In genomic region chr12:49038291-49038955, GRCh38 we compare ENCODE assay signal across 18 cellular contexts. TPM values are rescaled to one million over a fixed set of nuclear protein-coding genes. Genes with fewer than 3 reads are reported as not detected.
DNase-seq lines count a peak whose midpoint lies in the region; ATAC-seq, FAIRE-seq and TF ChIP-seq lines count a peak whose summit lies in the region.
"Had no signal": no experiment of that assay in that cellular context is flagged by ENCODE, and none has a peak within 500 bp of the region (broad histone marks: within the 10 kb centered on the region; RNA-seq: fewer than 3 reads in every experiment).

No MANE protein-coding gene starts in this region.

- intact Hi-C loops in CD4-positive, alpha-beta T cell (cut with DNase I, micrococcal nuclease), result no loop called here
- intact Hi-C loops in K562 (cut with micrococcal nuclease), result no loop called here
- intact Hi-C loops in lower lobe of right lung (cut with DNase I), result no loop called here

- TF ChIP-seq CTCF in CD4-positive, alpha-beta T cell (IDR thresholded peaks at IDR 0.05), result no peak
- TF ChIP-seq CTCF in K562 (IDR thresholded peaks at IDR 0.05 in 2 of 3, conservative IDR thresholded peaks at IDR 0.05 in 1 of 3; ENCODE audit: insufficient read depth in 2 of 3, low read depth in 1 of 3, low read length in 3 of 3) (no peak), lower lobe of right lung (IDR thresholded peaks at IDR 0.05) (no peak)

- H3K27me3 Mint-ChIP-seq in CD4-positive, alpha-beta T cell, result no peaks in the 10 kb centered on the region
- H3K27me3 Mint-ChIP-seq: CD4-positive, CD25-positive, alpha-beta regulatory T cell had no signal

- CTCF ChIA-PET in CD4-positive, alpha-beta T cell (lab: Charles Lee), result interaction anchor here (1.0 to 1.3 kb wide), 2 partner anchors 18 to 41 kb away, joined by 3 to 5 read pairs; no protein-coding TSS in a partner anchor
- CTCF ChIA-PET in K562 (lab: Yijun Ruan, JAX; ENCODE audit: low intra/inter-chr PET ratio), result no interaction called here

- H3K9me1 ChIP-seq in K562 (ENCODE audit: control insufficient read depth, insufficient read depth, low read length), result no peaks in the 10 kb centered on the region

- no peak overlapping the region for H2AFZ ChIP-seq in K562 (ENCODE audit: low read depth, low read length)

- no peaks in the 10 kb centered on the region; the same call in 1 of the 2 replicates for H4K20me1 ChIP-seq in K562 (replicated peaks; ENCODE audit: control insufficient read depth, insufficient read depth, low read length)

- POLR2A ChIA-PET in CD4-positive, alpha-beta T cell (lab: Charles Lee), result no interaction called here
- POLR2A ChIA-PET in K562 (lab: Yijun Ruan, JAX), result interaction anchor here (1.1 to 12.9 kb wide), 9 partner anchors 9 to 93 kb away, joined by 3 to 78 read pairs (median 9); partner anchors contain the start of genes PRKAG1 and TUBA1B

- in situ Hi-C loops in K562 (cut with MboI), result no loop called here

- H3K36me3 Mint-ChIP-seq in CD4-positive, alpha-beta T cell (ENCODE audit: low read depth), result peaks cover 89% of the 10 kb centered on the region

- no peak for TF ChIP-seq RAD21 in K562 (CRISPR knock-in tag; conservative IDR thresholded peaks at IDR 0.05 in 1 of 2, IDR thresholded peaks at IDR 0.05 in 1 of 2)

- WGBS in K562 (ENCODE audit: insufficient coverage, low coverage, missing lambda C conversion rate), result 98% methylated on average over 20 of the region's 20 CpGs

- no peak for TF ChIP-seq POLR2A in K562 (conservative IDR thresholded peaks at IDR 0.05)

- no peaks in the 10 kb centered on the region for H3K9me3 ChIP-seq in CD4-positive, alpha-beta T cell (ENCODE audit: control insufficient read depth, low read length)
- H3K9me3 ChIP-seq in K562 (replicated peaks; ENCODE audit: control insufficient read depth, insufficient read depth, low read depth, low read length), result no peaks in the 10 kb centered on the region
- H3K9me3 ChIP-seq in lower lobe of right lung, result no peaks in the 10 kb centered on the region
- H3K9me3 ChIP-seq: BE2C, Caco-2 had no signal

- H3K4me3 ChIP-seq in K562, result no peak overlapping the region
- no peak overlapping the region for H3K4me3 ChIP-seq in lower lobe of right lung

- H3K27ac Mint-ChIP-seq in CD4-positive, alpha-beta T cell, result peak overlapping the region; percentile 10
- H3K27ac Mint-ChIP-seq: CD4-positive, CD25-positive, alpha-beta regulatory T cell had no signal

- H3K79me2 ChIP-seq in K562 (ENCODE audit: control insufficient read depth, insufficient read depth, low read length), result no peaks in the 10 kb centered on the region

- no peak overlapping the region for H3K4me3 Mint-ChIP-seq in CD4-positive, alpha-beta T cell
- H3K4me3 Mint-ChIP-seq: CD4-positive, CD25-positive, alpha-beta regulatory T cell had no signal

- no peak for TF ChIP-seq EP300 in K562 (IDR thresholded peaks at IDR 0.05; ENCODE audit: low read length)

- H3K36me3 ChIP-seq in K562 (ENCODE audit: control insufficient read depth, insufficient read depth, low read length) (peaks cover 97% of the 10 kb centered on the region), lower lobe of right lung (peaks cover 96% of the 10 kb centered on the region)

- ATAC-seq in CD4-positive, alpha-beta T cell (ENCODE audit: poor library complexity), result no peak
- no peak for ATAC-seq in K562
- ATAC-seq in lower lobe of right lung, result no peak
- ATAC-seq in GM21515 (IDR thresholded peaks at IDR 0.05; ENCODE audit: unreplicated experiment), result no peak
- no peak for ATAC-seq in GM18870 (IDR thresholded peaks at IDR 0.05; ENCODE audit: unreplicated experiment)
- ATAC-seq: Panc1, Right ventricle myocardium inferior had no signal

- no peaks in the 10 kb centered on the region for H3K27me3 ChIP-seq in CD4-positive, alpha-beta T cell (ENCODE audit: control insufficient read depth, insufficient read depth, low read length)
- H3K27me3 ChIP-seq in K562 (ENCODE audit: control insufficient read depth in 2 of 2, insufficient read depth in 2 of 2, low read length in 2 of 2) (no peaks in the 10 kb centered on the region), lower lobe of right lung (ENCODE audit: low read depth) (no peaks in the 10 kb centered on the region)
- H3K27me3 ChIP-seq: BE2C had no signal

- FAIRE-seq in K562 (lab: Jason Lieb, UNC), result no peak
- FAIRE-seq: A204.1, GM12892, GM18507 had no signal

- no peak overlapping the region for H3K4me2 ChIP-seq in K562 (ENCODE audit: insufficient read depth, low read length)
- H3K4me2 ChIP-seq: KMS-11 had no signal

- H3K9me3 Mint-ChIP-seq in CD4-positive, alpha-beta T cell, result no peaks in the 10 kb centered on the region
- H3K9me3 Mint-ChIP-seq: CD4-positive, CD25-positive, alpha-beta regulatory T cell had no signal

- DNase-seq in CD4-positive, alpha-beta T cell, result no peak
- DNase-seq in K562 (ENCODE audit: extremely low read depth in 1 of 4, low spot score in 3 of 4) (no peak), lower lobe of right lung (peak; percentile 35)
- no peak for DNase-seq in activated CD4-positive, CD25-positive, alpha-beta regulatory T cell treated with anti-CD3 and anti-CD28 coated beads, Interleukin-2, amount 50 U/mL, for 72 hours
- DNase-seq: BE2C; Caco-2; CD4-positive, CD25-positive, alpha-beta regulatory T cell; EL; MV-4-11; NCI-H1694 treated with DMSO at 0.1 percent for 48 hours had no signal

- H3K9ac ChIP-seq in K562 (ENCODE audit: insufficient read depth in 1 of 2, low read depth in 2 of 2, low read length in 2 of 2), result no peak overlapping the region
- H3K9ac ChIP-seq: KMS-11 had no signal

- BruUV-seq in K562 (replicated peaks; lab: Mats Ljungman, UMichigan), result no TSS peak

- H3K27ac ChIP-seq in CD4-positive, alpha-beta T cell (ENCODE audit: low read depth, low read length), result no peak overlapping the region
- no peak overlapping the region for H3K27ac ChIP-seq in K562 (ENCODE audit: extremely low read depth, low read depth, low read length)
- H3K27ac ChIP-seq in lower lobe of right lung, result no peak overlapping the region
- H3K27ac ChIP-seq: KMS-11 had no signal

- no peaks in the 10 kb centered on the region for H3K4me1 Mint-ChIP-seq in CD4-positive, alpha-beta T cell (ENCODE audit: low read depth)

- H3K4me1 ChIP-seq in K562 (replicated peaks in 1 of 2; ENCODE audit: control insufficient read depth in 2 of 2, insufficient read depth in 2 of 2, low read length in 2 of 2) (0 out of 5 replicates have a peak, but pooled peaks cover 0 to 3% of the 10 kb centered on the region in 2 experiments), lower lobe of right lung (peaks cover 2% of the 10 kb centered on the region)
- H3K4me1 ChIP-seq: BE2C, Caco-2 had no signal

RNA-seq across cellular contexts. Expression of gene PRKAG1, which starts 19.8 kb away (rescaled TPM):
- 10 to 100 TPM; 34.6 to 38.2 TPM for total RNA-seq in CD4-positive, alpha-beta T cell
- 48.6 and 71.2 TPM in 2 replicates for total RNA-seq in K562 (2011; cell fraction: chromatin; rRNA removed; ENCODE audit: low replicate concordance)
- total RNA-seq in K562 (2011; cell fraction: nucleolus; rRNA removed), result 26.7 and 27.0 TPM in 2 replicates
- total RNA-seq in K562 (2011; cell fraction: nucleoplasm; rRNA removed), result 42.8 and 56.8 TPM in 2 replicates
- total RNA-seq in K562 (2014; rRNA removed) (51.1 and 51.6 TPM in 2 replicates), K562 (2014; rRNA removed; fragmentation: Illumina TruSeq; extraction: Trizol) (79.1 and 86.8 TPM in 2 replicates), K562 (2015; rRNA removed; fragmentation: Illumina TruSeq; extraction: Trizol) (74.0 and 75.0 TPM in 2 replicates), K562 (2021) (49.3 and 51.9 TPM in 2 replicates), lower lobe of right lung (49.2 TPM)
- polyA plus RNA-seq in K562 (2011; rRNA removed) (109 TPM in 2 replicates), K562 (2014; fragmentation: Illumina TruSeq; extraction: Trizol) (95.8 and 108 TPM in 2 replicates), K562 (2014; fragmentation: Nextera tagmentation; extraction: Ambion mirVana) (100 to 1,000 TPM in 1 of 2 experiments, 10 to 100 TPM in 1; 82.7 to 126 TPM), K562 (2014; rRNA removed) (59.7 and 64.5 TPM in 2 replicates)
- 85.7 and 115 TPM in 2 replicates for polyA plus RNA-seq in K562 (2011; cell fraction: cytosol; rRNA removed)
- 31.1 and 53.9 TPM in 2 replicates for polyA plus RNA-seq in K562 (2011; cell fraction: nucleus; rRNA removed)
- polyA plus RNA-seq in K562 (2012), result 53.3 and 68.9 TPM in 2 replicates
- polyA minus RNA-seq in K562 (2011; rRNA and poly(A)+ RNA removed), result 57.9 and 64.9 TPM in 2 replicates
- 22.4 and 27.7 TPM in 2 replicates for polyA minus RNA-seq in K562 (2011; cell fraction: cytosol; rRNA and poly(A)+ RNA removed)
- 9.0 and 14.2 TPM in 2 replicates for polyA minus RNA-seq in K562 (2011; cell fraction: nucleus; rRNA and poly(A)+ RNA removed)

RNA-seq across cellular contexts. Expression of gene KMT2D, which starts 22.2 kb away (rescaled TPM):
- 100 to 1,000 TPM; 107 to 110 TPM for total RNA-seq in CD4-positive, alpha-beta T cell
- total RNA-seq in K562 (2011; cell fraction: chromatin; rRNA removed; ENCODE audit: low replicate concordance), result 218 and 331 TPM in 2 replicates
- 143 and 150 TPM in 2 replicates for total RNA-seq in K562 (2011; cell fraction: nucleolus; rRNA removed)
- 136 and 138 TPM in 2 replicates for total RNA-seq in K562 (2011; cell fraction: nucleoplasm; rRNA removed)
- total RNA-seq in K562 (2014; rRNA removed) (17.5 and 23.5 TPM in 2 replicates), K562 (2014; rRNA removed; fragmentation: Illumina TruSeq; extraction: Trizol) (10.5 and 10.6 TPM in 2 replicates), K562 (2015; rRNA removed; fragmentation: Illumina TruSeq; extraction: Trizol) (13.7 and 20.1 TPM in 2 replicates), K562 (2021) (89.5 and 93.7 TPM in 2 replicates), lower lobe of right lung (114 TPM)
- polyA plus RNA-seq in K562 (2011; rRNA removed) (9.9 and 15.2 TPM in 2 replicates), K562 (2014; fragmentation: Illumina TruSeq; extraction: Trizol) (53.8 and 73.7 TPM in 2 replicates), K562 (2014; fragmentation: Nextera tagmentation; extraction: Ambion mirVana) (1 to 10 TPM in 1 of 2 experiments, under 1 TPM in 1; 0.22 to 1.4 TPM), K562 (2014; rRNA removed) (33.3 and 42.1 TPM in 2 replicates)
- polyA plus RNA-seq in K562 (2011; cell fraction: cytosol; rRNA removed), result 9.3 and 9.7 TPM in 2 replicates
- polyA plus RNA-seq in K562 (2011; cell fraction: nucleus; rRNA removed), result 68.2 and 72.0 TPM in 2 replicates
- 37.5 and 39.4 TPM in 2 replicates for polyA plus RNA-seq in K562 (2012)
- polyA minus RNA-seq in K562 (2011; rRNA and poly(A)+ RNA removed), result 18.1 and 20.1 TPM in 2 replicates
- polyA minus RNA-seq in K562 (2011; cell fraction: cytosol; rRNA and poly(A)+ RNA removed), result 58.5 and 91.1 TPM in 2 replicates
- polyA minus RNA-seq in K562 (2011; cell fraction: nucleus; rRNA and poly(A)+ RNA removed), result 19.0 and 36.2 TPM in 2 replicates

RNA-seq across cellular contexts. Expression of gene RHEBL1, which starts 31.4 kb away (rescaled TPM):
- total RNA-seq in CD4-positive, alpha-beta T cell, result 1 to 10 TPM; 5.1 to 6.0 TPM
- total RNA-seq in K562 (2011; cell fraction: chromatin; rRNA removed; ENCODE audit: low replicate concordance), result 4.6 and 10.2 TPM in 2 replicates
- 9.2 and 10.9 TPM in 2 replicates for total RNA-seq in K562 (2011; cell fraction: nucleolus; rRNA removed)
- total RNA-seq in K562 (2011; cell fraction: nucleoplasm; rRNA removed), result 6.1 and 7.3 TPM in 2 replicates
- total RNA-seq in K562 (2014; rRNA removed), result 6.8 and 7.2 TPM in 2 replicates
- 8.2 and 8.5 TPM in 2 replicates for total RNA-seq in K562 (2014; rRNA removed; fragmentation: Illumina TruSeq; extraction: Trizol)
- total RNA-seq in K562 (2015; rRNA removed; fragmentation: Illumina TruSeq; extraction: Trizol), result 4.0 and 4.3 TPM in 2 replicates
- 7.7 and 8.8 TPM in 2 replicates for total RNA-seq in K562 (2021)
- polyA plus RNA-seq in K562 (2011; rRNA removed), result 8.1 and 10.4 TPM in 2 replicates
- polyA plus RNA-seq in K562 (2011; cell fraction: cytosol; rRNA removed), result 9.1 and 11.5 TPM in 2 replicates
- polyA plus RNA-seq in K562 (2011; cell fraction: nucleus; rRNA removed), result 13.8 and 23.9 TPM in 2 replicates
- 5.5 and 12.1 TPM in 2 replicates for polyA plus RNA-seq in K562 (2012)
- polyA plus RNA-seq in K562 (2014; fragmentation: Illumina TruSeq; extraction: Trizol), result 7.0 and 9.7 TPM in 2 replicates
- 10 to 100 TPM; 27.4 to 36.1 TPM for polyA plus RNA-seq in K562 (2014; fragmentation: Nextera tagmentation; extraction: Ambion mirVana)
- 10.0 and 14.4 TPM in 2 replicates for polyA plus RNA-seq in K562 (2014; rRNA removed)
- polyA minus RNA-seq in K562 (2011; rRNA and poly(A)+ RNA removed), result 5.4 and 5.5 TPM in 2 replicates
- polyA minus RNA-seq in K562 (2011; cell fraction: cytosol; rRNA and poly(A)+ RNA removed), result 3.2 and 3.9 TPM in 2 replicates
- 2.3 and 4.0 TPM in 2 replicates for polyA minus RNA-seq in K562 (2011; cell fraction: nucleus; rRNA and poly(A)+ RNA removed)
- total RNA-seq in lower lobe of right lung, result 1.5 TPM

RNA-seq across cellular contexts. Expression of gene DDN, which starts 39.2 kb away (rescaled TPM):
- under 1 TPM; 0.30 to 0.47 TPM for total RNA-seq in CD4-positive, alpha-beta T cell
- 1.2 and 2.3 TPM in 2 replicates for total RNA-seq in K562 (2011; cell fraction: chromatin; rRNA removed; ENCODE audit: low replicate concordance)
- total RNA-seq in K562 (2011; cell fraction: nucleolus; rRNA removed), result 1.7 TPM in 2 replicates
- total RNA-seq in K562 (2011; cell fraction: nucleoplasm; rRNA removed), result 0.92 and 1.0 TPM in 2 replicates
- total RNA-seq in K562 (2014; rRNA removed) (2.5 and 3.6 TPM in 2 replicates), K562 (2014; rRNA removed; fragmentation: Illumina TruSeq; extraction: Trizol) (0.99 and 1.4 TPM in 2 replicates), K562 (2015; rRNA removed; fragmentation: Illumina TruSeq; extraction: Trizol) (2.3 and 2.5 TPM in 2 replicates), K562 (2021) (3.4 and 3.6 TPM in 2 replicates), lower lobe of right lung (not detected)
- polyA plus RNA-seq in K562 (2011; rRNA removed) (0.31 and 0.42 TPM in 2 replicates), K562 (2014; fragmentation: Illumina TruSeq; extraction: Trizol) (1.6 and 1.9 TPM in 2 replicates), K562 (2014; fragmentation: Nextera tagmentation; extraction: Ambion mirVana) (under 1 TPM; 0.03 to 0.13 TPM), K562 (2014; rRNA removed) (2.2 and 2.4 TPM in 2 replicates)
- polyA plus RNA-seq in K562 (2011; cell fraction: cytosol; rRNA removed), result 0.31 and 0.69 TPM in 2 replicates
- 0.53 and 1.2 TPM in 2 replicates for polyA plus RNA-seq in K562 (2011; cell fraction: nucleus; rRNA removed)
- polyA plus RNA-seq in K562 (2012), result 0.55 and 1.8 TPM in 2 replicates
- polyA minus RNA-seq in K562 (2011; rRNA and poly(A)+ RNA removed), result 0.24 and 0.70 TPM in 2 replicates
- 0.64 and 0.76 TPM in 2 replicates for polyA minus RNA-seq in K562 (2011; cell fraction: cytosol; rRNA and poly(A)+ RNA removed)
- 0.56 and 0.81 TPM in 2 replicates for polyA minus RNA-seq in K562 (2011; cell fraction: nucleus; rRNA and poly(A)+ RNA removed)
- polyA plus RNA-seq: CD4-positive, CD25-positive, alpha-beta regulatory T cell had no signal

RNA-seq across cellular contexts. Expression of gene DHH, which starts 56.2 kb away (rescaled TPM):
- 1 to 10 TPM in 1 of 2 experiments, under 1 TPM in 1; 0.71 to 1.1 TPM for total RNA-seq in CD4-positive, alpha-beta T cell
- 2.7 and 5.1 TPM in 2 replicates for total RNA-seq in K562 (2011; cell fraction: chromatin; rRNA removed; ENCODE audit: low replicate concordance)
- 2.7 and 3.2 TPM in 2 replicates for total RNA-seq in K562 (2011; cell fraction: nucleolus; rRNA removed)
- total RNA-seq in K562 (2011; cell fraction: nucleoplasm; rRNA removed), result 2.7 and 3.6 TPM in 2 replicates
- total RNA-seq in K562 (2014; rRNA removed) (1.7 and 2.6 TPM in 2 replicates), K562 (2014; rRNA removed; fragmentation: Illumina TruSeq; extraction: Trizol) (0.40 and 0.45 TPM in 2 replicates), K562 (2015; rRNA removed; fragmentation: Illumina TruSeq; extraction: Trizol) (1.1 and 1.2 TPM in 2 replicates), K562 (2021) (2.2 and 2.3 TPM in 2 replicates), lower lobe of right lung (1.5 TPM)
- polyA plus RNA-seq in K562 (2011; rRNA removed) (0.29 and 2.4 TPM in 2 replicates), K562 (2014; fragmentation: Illumina TruSeq; extraction: Trizol) (0.54 and 0.60 TPM in 2 replicates), K562 (2014; fragmentation: Nextera tagmentation; extraction: Ambion mirVana) (under 1 TPM; 0.07 to 0.11 TPM), K562 (2014; rRNA removed) (1.8 and 2.4 TPM in 2 replicates)
- polyA plus RNA-seq in K562 (2011; cell fraction: cytosol; rRNA removed), result 1.1 and 2.6 TPM in 2 replicates
- polyA plus RNA-seq in K562 (2011; cell fraction: nucleus; rRNA removed), result 1.0 and 4.5 TPM in 2 replicates
- polyA plus RNA-seq in K562 (2012), result 1.8 and 1.9 TPM in 2 replicates
- polyA minus RNA-seq in K562 (2011; rRNA and poly(A)+ RNA removed), result 0.53 and 1.9 TPM in 2 replicates
- polyA minus RNA-seq in K562 (2011; cell fraction: cytosol; rRNA and poly(A)+ RNA removed), result 0.86 and 4.6 TPM in 2 replicates
- polyA minus RNA-seq in K562 (2011; cell fraction: nucleus; rRNA and poly(A)+ RNA removed), result 1.1 and 6.0 TPM in 2 replicates
- polyA plus RNA-seq: CD4-positive, CD25-positive, alpha-beta regulatory T cell had no signal
